Comparison of ENCODE assay signal across 29 cellular contexts in genomic region chr3:1808590-1808989, GRCh38.
"Had no signal": no experiment of that assay in that cellular context is flagged by ENCODE, and none has a peak within 500 bp of the region (broad histone marks: within the 10 kb centered on the region; RNA-seq: fewer than 3 reads in every experiment).

No MANE protein-coding gene starts in this region.

- H3K4me2 ChIP-seq: hepatocyte had no signal

- H2AFZ ChIP-seq: hepatocyte had no signal

- H3K4me3 ChIP-seq: colonic mucosa, coronary artery, dorsolateral prefrontal cortex, esophagus muscularis mucosa, esophagus squamous epithelium, gastrocnemius medialis, gastroesophageal sphincter, heart left ventricle, heart right ventricle, hepatocyte had no signal

- FAIRE-seq: colon, endometrium, endothelial cell of umbilical vein, frontal cortex had no signal

- H3K36me3 ChIP-seq: colonic mucosa, esophagus muscularis mucosa, esophagus squamous epithelium, gastrocnemius medialis, gastroesophageal sphincter, heart left ventricle, heart right ventricle had no signal

- H3K9me3 ChIP-seq: colonic mucosa, gastrocnemius medialis had no signal

- H3K79me2 ChIP-seq: hepatocyte had no signal

- H3K27me3 ChIP-seq: colonic mucosa, esophagus muscularis mucosa, esophagus squamous epithelium, foreskin keratinocyte, gastrocnemius medialis, gastroesophageal sphincter, heart left ventricle, heart right ventricle, hepatocyte had no signal

- H3K4me1 ChIP-seq: colonic mucosa, esophagus muscularis mucosa, esophagus squamous epithelium, foreskin keratinocyte, gastrocnemius medialis, gastroesophageal sphincter, heart left ventricle, heart right ventricle had no signal

- DNase-seq: colonic mucosa; cortex of kidney; dermis blood vessel endothelial cell; dorsolateral prefrontal cortex; effector CD4-positive, alpha-beta T cell; effector CD8-positive, alpha-beta T cell; effector memory CD4-positive, alpha-beta T cell; effector memory CD8-positive, alpha-beta T cell; endodermal cell; erythroblast; esophagus squamous epithelium; foreskin fibroblast; foreskin keratinocyte; foreskin melanocyte; gastrocnemius medialis; glutamatergic neuron; head of caudate nucleus; heart left ventricle; heart right ventricle had no signal

- H3K27ac ChIP-seq: colonic mucosa, coronary artery, dorsolateral prefrontal cortex, epithelial cell of prostate, esophagus muscularis mucosa, esophagus squamous epithelium, foreskin keratinocyte, gastrocnemius medialis, gastroesophageal sphincter, heart left ventricle, heart right ventricle, hepatocyte had no signal

- ATAC-seq: effector memory CD8-positive, alpha-beta T cell; esophagus mucosa; foreskin keratinocyte; gastrocnemius medialis; gastroesophageal sphincter; heart left ventricle; heart right ventricle had no signal
